11 cellular contexts compared by ENCODE assay signal in the genomic region with DNA sequence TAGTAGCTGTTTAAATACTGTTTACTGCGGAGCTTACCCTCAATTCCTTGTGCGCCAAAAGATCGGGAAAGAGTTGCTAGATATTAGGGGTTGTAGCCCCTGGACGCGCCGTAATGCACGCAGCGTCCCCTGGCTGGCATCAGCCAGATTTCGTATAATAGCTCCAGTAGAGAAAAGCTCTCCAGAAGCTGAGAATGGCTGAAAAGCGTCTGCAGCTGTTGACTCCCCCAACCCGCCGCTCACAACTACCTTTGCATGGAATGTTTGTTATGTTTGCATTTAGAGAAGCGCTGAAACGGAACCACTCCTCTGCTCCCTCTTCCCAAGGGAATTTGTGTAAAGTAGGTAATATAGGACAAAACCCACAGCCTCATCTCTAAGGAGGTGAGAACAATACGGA. TPM values are rescaled to one million over a fixed set of nuclear protein-coding genes. Genes with fewer than 3 reads are reported as not detected.
DNase-seq lines count a peak whose midpoint lies in the region; ATAC-seq and TF ChIP-seq lines count a peak whose summit lies in the region.
"Had no signal": no experiment of that assay in that cellular context is flagged by ENCODE, and none has a peak within 500 bp of the region (broad histone marks: within the 10 kb centered on the region; RNA-seq: fewer than 3 reads in every experiment).

No MANE protein-coding gene starts in this region.

- H3K27me3 Mint-ChIP-seq in activated CD4-positive, alpha-beta T cell treated with anti-CD3 and anti-CD28 coated beads, Interleukin-2, amount 10 ng/mL, durations not matched to agents 7 days and 5 days = no peaks in the 10 kb centered on the region
- no peaks in the 10 kb centered on the region for H3K27me3 Mint-ChIP-seq in activated CD4-positive, alpha-beta T cell treated with anti-CD3 and anti-CD28 coated beads, Interleukin-2, amount 10 ng/mL, durations not matched to agents 24 days and 14 days
- H3K27me3 Mint-ChIP-seq in endothelial cell (ENCODE audit: unreplicated experiment) = peaks cover 7% of the 10 kb centered on the region

- TF ChIP-seq CTCF in endothelial cell (IDR thresholded peaks at IDR 0.05; ENCODE audit: unreplicated experiment) = no peak

- no peaks in the 10 kb centered on the region for H3K9me3 Mint-ChIP-seq in activated CD4-positive, alpha-beta T cell treated with anti-CD3 and anti-CD28 coated beads, Interleukin-2, amount 10 ng/mL, durations not matched to agents 7 days and 5 days
- H3K9me3 Mint-ChIP-seq in activated CD4-positive, alpha-beta T cell treated with anti-CD3 and anti-CD28 coated beads, Interleukin-2, amount 10 ng/mL, durations not matched to agents 24 days and 14 days = no peaks in the 10 kb centered on the region
- H3K9me3 Mint-ChIP-seq in endothelial cell (ENCODE audit: unreplicated experiment) = no peaks in the 10 kb centered on the region

- DNase-seq in activated CD4-positive, alpha-beta T cell treated with anti-CD3 and anti-CD28 coated beads, Interleukin-2, amount 10 ng/mL, durations not matched to agents 7 days and 5 days = no peak
- no peak for DNase-seq in activated CD4-positive, alpha-beta T cell treated with anti-CD3 and anti-CD28 coated beads, Interleukin-2, amount 10 ng/mL, durations not matched to agents 24 days and 14 days
- DNase-seq in NCI-H345 treated with DMSO at 0.1 percent for 48 hours (lab: John Stamatoyannopoulos, UW; ENCODE audit: unreplicated experiment) = peak; percentile 68
- no peak for DNase-seq in endothelial cell (ENCODE audit: low spot score)
- peak; percentile 3 for DNase-seq in renal cortical epithelial cell (ENCODE audit: low read depth)
- DNase-seq in stimulated activated CD4-positive, alpha-beta T cell treated with anti-CD3 and anti-CD28 coated beads, Interleukin-2, amount 100 ng/mL, for 48 hours = no peak
- no peak for DNase-seq in NCI-H82 treated with DMSO at 0.1 percent for 48 hours (lab: John Stamatoyannopoulos, UW; ENCODE audit: unreplicated experiment)
- DNase-seq: esophagus squamous epithelium; kidney; stimulated activated CD4-positive, alpha-beta T cell treated with anti-CD3 and anti-CD28 coated beads, Interleukin-2, amount 100 ng/mL, for 24 hours had no signal

- no peak overlapping the region for H3K27ac Mint-ChIP-seq in activated CD4-positive, alpha-beta T cell treated with anti-CD3 and anti-CD28 coated beads, Interleukin-2, amount 10 ng/mL, durations not matched to agents 7 days and 5 days
- no peak overlapping the region for H3K27ac Mint-ChIP-seq in activated CD4-positive, alpha-beta T cell treated with anti-CD3 and anti-CD28 coated beads, Interleukin-2, amount 10 ng/mL, durations not matched to agents 24 days and 14 days
- peak overlapping the region; percentile 45 for H3K27ac Mint-ChIP-seq in endothelial cell (ENCODE audit: unreplicated experiment)

- POLR2A ChIA-PET in activated CD4-positive, alpha-beta T cell treated with anti-CD3 and anti-CD28 coated beads, Interleukin-2, amount 10 ng/mL, durations not matched to agents 7 days and 5 days (lab: Charles Lee) = no interaction called here

- peaks cover 54% of the 10 kb centered on the region for H3K4me1 Mint-ChIP-seq in activated CD4-positive, alpha-beta T cell treated with anti-CD3 and anti-CD28 coated beads, Interleukin-2, amount 10 ng/mL, durations not matched to agents 7 days and 5 days
- peaks cover 39% of the 10 kb centered on the region for H3K4me1 Mint-ChIP-seq in activated CD4-positive, alpha-beta T cell treated with anti-CD3 and anti-CD28 coated beads, Interleukin-2, amount 10 ng/mL, durations not matched to agents 24 days and 14 days
- peaks cover 15% of the 10 kb centered on the region for H3K4me1 Mint-ChIP-seq in endothelial cell (ENCODE audit: unreplicated experiment)

- CTCF ChIA-PET in activated CD4-positive, alpha-beta T cell treated with anti-CD3 and anti-CD28 coated beads, Interleukin-2, amount 10 ng/mL, durations not matched to agents 7 days and 5 days (lab: Charles Lee) = interaction anchor here (1.0 to 2.5 kb wide), 3 partner anchors 10 to 31 kb away, joined by 3 to 6 read pairs (median 3); no protein-coding TSS in a partner anchor

- H3K4me3 Mint-ChIP-seq in activated CD4-positive, alpha-beta T cell treated with anti-CD3 and anti-CD28 coated beads, Interleukin-2, amount 10 ng/mL, durations not matched to agents 7 days and 5 days = peak overlapping the region; percentile 22
- H3K4me3 Mint-ChIP-seq in activated CD4-positive, alpha-beta T cell treated with anti-CD3 and anti-CD28 coated beads, Interleukin-2, amount 10 ng/mL, durations not matched to agents 24 days and 14 days = no peak overlapping the region
- peak overlapping the region; percentile 50 for H3K4me3 Mint-ChIP-seq in endothelial cell (ENCODE audit: unreplicated experiment)

- H3K36me3 Mint-ChIP-seq in activated CD4-positive, alpha-beta T cell treated with anti-CD3 and anti-CD28 coated beads, Interleukin-2, amount 10 ng/mL, durations not matched to agents 7 days and 5 days (ENCODE audit: low read depth) = peaks cover 38% of the 10 kb centered on the region
- H3K36me3 Mint-ChIP-seq in activated CD4-positive, alpha-beta T cell treated with anti-CD3 and anti-CD28 coated beads, Interleukin-2, amount 10 ng/mL, durations not matched to agents 24 days and 14 days (ENCODE audit: low read depth) = peaks cover 9% of the 10 kb centered on the region
- H3K36me3 Mint-ChIP-seq in endothelial cell (ENCODE audit: low read depth, unreplicated experiment) = no peaks in the 10 kb centered on the region

- intact Hi-C loops in activated CD4-positive, alpha-beta T cell treated with anti-CD3 and anti-CD28 coated beads, Interleukin-2, amount 10 ng/mL, durations not matched to agents 24 days and 14 days (cut with micrococcal nuclease) = no loop called here

- no peak for ATAC-seq in HG02885 (IDR thresholded peaks at IDR 0.05; ENCODE audit: poor library complexity, unreplicated experiment)

RNA-seq across cellular contexts. Expression of a gene that starts 3.7 kb away (rescaled TPM):
- 10 to 100 TPM; 76.6 to 77.8 TPM for total RNA-seq in activated CD4-positive, alpha-beta T cell treated with anti-CD3 and anti-CD28 coated beads, Interleukin-2, amount 10 ng/mL, durations not matched to agents 7 days and 5 days
- 27.8 and 28.6 TPM in 2 replicates for total RNA-seq in activated CD4-positive, alpha-beta T cell treated with anti-CD3 and anti-CD28 coated beads, Interleukin-2, amount 10 ng/mL, durations not matched to agents 24 days and 14 days
- total RNA-seq in endothelial cell (ENCODE audit: unreplicated experiment) (10.9 TPM), renal cortical epithelial cell (4.9 and 18.3 TPM in 2 replicates)

Comparison
In these comparisons a context has a peak if more than half of its experiments do, and no peak if none do; other contexts are left out.
1. DNase-seq: peak in NCI-H345 treated with DMSO at 0.1 percent for 48 hours (single experiment) and renal cortical epithelial cell (single experiment); none in activated CD4-positive, alpha-beta T cell treated with anti-CD3 and anti-CD28 coated beads, Interleukin-2, amount 10 ng/mL, durations not matched to agents 7 days and 5 days (single experiment), activated CD4-positive, alpha-beta T cell treated with anti-CD3 and anti-CD28 coated beads, Interleukin-2, amount 10 ng/mL, durations not matched to agents 24 days and 14 days (single experiment), endothelial cell (single experiment), stimulated activated CD4-positive, alpha-beta T cell treated with anti-CD3 and anti-CD28 coated beads, Interleukin-2, amount 100 ng/mL, for 48 hours (0 of 2) and NCI-H82 treated with DMSO at 0.1 percent for 48 hours (single experiment).